ENCODE assay signal across 14 cellular contexts in genomic region chr3:192042116-192042515, GRCh38.
DNase-seq lines count a peak whose midpoint lies in the region; ATAC-seq and TF ChIP-seq lines count a peak whose summit lies in the region.
"Had no signal": no experiment of that assay in that cellular context is flagged by ENCODE, and none has a peak within 500 bp of the region (broad histone marks: within the 10 kb centered on the region; RNA-seq: fewer than 3 reads in every experiment).

No MANE protein-coding gene starts in this region.

- no peaks in the 10 kb centered on the region for H3K79me2 ChIP-seq in SU-DHL-6 (ENCODE audit: insufficient read depth, low read length)

- no peak overlapping the region for H2AFZ ChIP-seq in SU-DHL-6 (ENCODE audit: low read depth, low read length, severe bottlenecking)

- H3K4me3 ChIP-seq in SU-DHL-6 (ENCODE audit: insufficient read depth, low read length, poor library complexity, severe bottlenecking) = peak overlapping the region; percentile 23
- H3K4me3 ChIP-seq: lung had no signal

- H3K27ac ChIP-seq in SU-DHL-6 (ENCODE audit: low read depth, low read length) = peak overlapping the region; percentile 87
- H3K27ac ChIP-seq: foreskin keratinocyte had no signal

- TF ChIP-seq CTCF in SU-DHL-6 (IDR thresholded peaks at IDR 0.05; ENCODE audit: insufficient read depth, low read length, poor library complexity, severe bottlenecking) = no peak

- H3K9ac ChIP-seq in SU-DHL-6 (ENCODE audit: low read length) = peak overlapping the region; percentile 38

- no peaks in the 10 kb centered on the region for H4K20me1 ChIP-seq in SU-DHL-6 (ENCODE audit: low read depth, low read length)

- peaks cover 7% of the 10 kb centered on the region; the same call in 1 of the 2 replicates for H3F3A ChIP-seq in SU-DHL-6 (ENCODE audit: insufficient read depth)

- DNase-seq in RKO (ENCODE audit: low spot score) (no peak), DMS153 treated with DMSO at 0.1 percent for 48 hours (lab: John Stamatoyannopoulos, UW; ENCODE audit: unreplicated experiment) (no peak), AG20443 (ENCODE audit: low spot score) (no peak), NCI-H345 treated with DMSO at 0.1 percent for 48 hours (lab: John Stamatoyannopoulos, UW; ENCODE audit: unreplicated experiment) (no peak)
- DNase-seq: activated CD4-positive, CD25-positive, alpha-beta regulatory T cell; activated naive CD4-positive, alpha-beta T cell; foreskin keratinocyte; NCI-H1417 treated with DMSO at 0.1 percent for 48 hours; OCI-M1 had no signal

- peak; percentile 98 for ATAC-seq in GM18907 (IDR thresholded peaks at IDR 0.05; ENCODE audit: unreplicated experiment)
- peak; percentile 98 for ATAC-seq in GM21619 (IDR thresholded peaks at IDR 0.05; ENCODE audit: unreplicated experiment)
- ATAC-seq in HG03139 (IDR thresholded peaks at IDR 0.05; ENCODE audit: unreplicated experiment) = peak; percentile 97
- ATAC-seq: foreskin keratinocyte had no signal

- no peaks in the 10 kb centered on the region for H3K9me3 ChIP-seq in SU-DHL-6 (ENCODE audit: insufficient read depth, low read length)

- H3K36me3 ChIP-seq in SU-DHL-6 (ENCODE audit: low read length) = no peaks in the 10 kb centered on the region

- H3K27me3 ChIP-seq in SU-DHL-6 (ENCODE audit: low read length) = no peaks in the 10 kb centered on the region
- H3K27me3 ChIP-seq: foreskin keratinocyte had no signal

- H3K4me2 ChIP-seq in SU-DHL-6 (ENCODE audit: low read depth, low read length, poor library complexity, severe bottlenecking) = peak overlapping the region; percentile 62

- no peaks in the 10 kb centered on the region for H3K9me2 ChIP-seq in SU-DHL-6 (replicated peaks; ENCODE audit: insufficient read depth, low read length)
